ENCODE assay signal across 8 cellular contexts in the genomic region with DNA sequence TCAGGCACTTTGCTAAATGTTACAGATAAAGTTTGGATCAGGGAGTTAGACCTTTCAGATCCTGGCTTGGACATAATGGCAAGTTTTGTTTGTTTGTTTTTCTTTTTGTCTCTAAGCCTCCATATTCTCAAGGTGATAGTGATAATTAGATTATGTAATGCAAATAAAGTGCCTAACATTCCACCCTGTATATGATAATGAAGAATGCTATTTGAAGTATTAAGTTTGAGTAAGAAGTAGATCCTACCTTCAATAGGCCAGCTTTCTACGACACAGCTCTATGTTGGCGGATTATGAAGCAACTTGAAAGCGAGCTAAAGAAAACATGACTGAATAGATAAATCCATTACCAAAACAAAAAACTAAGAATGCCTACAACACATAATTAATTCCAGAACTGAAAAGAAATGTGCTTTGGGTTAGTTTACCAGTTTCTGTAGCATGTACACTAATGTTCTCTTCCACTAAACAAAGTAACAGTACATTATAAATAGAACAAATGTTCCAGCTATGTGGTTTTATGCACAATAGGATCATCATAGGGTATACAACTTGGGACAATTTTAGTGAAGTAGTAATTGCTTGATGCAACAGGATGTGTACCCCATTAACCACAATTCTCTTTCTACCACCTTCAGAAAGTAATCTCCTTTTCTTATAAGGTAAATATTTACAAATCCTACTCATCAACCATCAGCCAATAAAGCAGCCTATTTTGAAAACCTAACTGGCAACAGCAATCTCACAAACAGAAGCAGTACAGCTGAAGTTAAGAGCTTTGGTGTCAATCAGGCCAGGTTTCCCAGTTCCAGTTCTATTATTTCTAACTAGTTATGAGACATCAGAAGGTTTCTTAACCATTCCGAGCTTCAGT. TPM values are rescaled to one million over a fixed set of nuclear protein-coding genes. Genes with fewer than 3 reads are reported as not detected.
A peak's percentile ranks its signal among the peaks of the same experiment; 100 is the strongest.
DNase-seq lines count a peak whose midpoint lies in the region; ATAC-seq and TF ChIP-seq lines count a peak whose summit lies in the region.

No MANE protein-coding gene starts in this region.

- H3K27me3 ChIP-seq in CD4-positive, alpha-beta T cell (ENCODE audit: control insufficient read depth, insufficient read depth, low read length), result no peaks in the 10 kb centered on the region
- H3K27me3 ChIP-seq in dorsolateral prefrontal cortex, result no peaks in the 10 kb centered on the region

- H3K27ac Mint-ChIP-seq in CD4-positive, alpha-beta T cell, result peak overlapping the region; percentile 91
- H3K27ac Mint-ChIP-seq in natural killer cell treated with Interleukin-12 subunit alpha and Interleukin-12 subunit beta and Interleukin-15 and Interleukin-18, amount 100 ng/mL, for 72 hours, result peak overlapping the region in 1 of 2 donors; percentile 94

- CTCF ChIA-PET in CD4-positive, alpha-beta T cell (lab: Charles Lee), result interaction anchor here (0.7 to 0.9 kb wide), 2 partner anchors 9 to 136 kb away, joined by 3 read pairs; no protein-coding TSS in a partner anchor

- H3K36me3 Mint-ChIP-seq in CD4-positive, alpha-beta T cell (ENCODE audit: low read depth), result peaks cover 52% of the 10 kb centered on the region
- H3K36me3 Mint-ChIP-seq in natural killer cell treated with Interleukin-12 subunit alpha and Interleukin-12 subunit beta and Interleukin-15 and Interleukin-18, amount 100 ng/mL, for 72 hours, result peaks cover 21% of the 10 kb centered on the region

- TF ChIP-seq CTCF in CD4-positive, alpha-beta T cell (IDR thresholded peaks at IDR 0.05), result no peak
- TF ChIP-seq CTCF in dorsolateral prefrontal cortex (IDR thresholded peaks at IDR 0.05 in 54 of 56, conservative IDR thresholded peaks at IDR 0.05 in 2 of 56; ENCODE audit: low read depth in 1 of 56, partially characterized antibody in 56 of 56), result no peak

- peak overlapping the region in 58 of 59 donors; percentile 61 to 99 (median 91) for H3K4me3 ChIP-seq in dorsolateral prefrontal cortex

- H3K27me3 Mint-ChIP-seq in CD4-positive, alpha-beta T cell, result peaks cover 3% of the 10 kb centered on the region
- peaks cover 8 to 9% of the 10 kb centered on the region in 2 donors for H3K27me3 Mint-ChIP-seq in natural killer cell treated with Interleukin-12 subunit alpha and Interleukin-12 subunit beta and Interleukin-15 and Interleukin-18, amount 100 ng/mL, for 72 hours

- H3K4me1 Mint-ChIP-seq in CD4-positive, alpha-beta T cell (ENCODE audit: low read depth), result peaks cover 61% of the 10 kb centered on the region
- H3K4me1 Mint-ChIP-seq in natural killer cell treated with Interleukin-12 subunit alpha and Interleukin-12 subunit beta and Interleukin-15 and Interleukin-18, amount 100 ng/mL, for 72 hours (ENCODE audit: low read depth in 2 of 2), result peaks cover 10 to 21% of the 10 kb centered on the region in 2 donors

- H3K4me3 Mint-ChIP-seq in CD4-positive, alpha-beta T cell, result peak overlapping the region; percentile 97
- H3K4me3 Mint-ChIP-seq in natural killer cell treated with Interleukin-12 subunit alpha and Interleukin-12 subunit beta and Interleukin-15 and Interleukin-18, amount 100 ng/mL, for 72 hours, result peak overlapping the region; percentile 96

- peaks cover 5% of the 10 kb centered on the region for H3K9me3 Mint-ChIP-seq in CD4-positive, alpha-beta T cell
- H3K9me3 Mint-ChIP-seq in natural killer cell treated with Interleukin-12 subunit alpha and Interleukin-12 subunit beta and Interleukin-15 and Interleukin-18, amount 100 ng/mL, for 72 hours, result no peaks in the 10 kb centered on the region

- intact Hi-C loops in CD4-positive, alpha-beta T cell (cut with DNase I, micrococcal nuclease), result loop anchor here in 1 of 2 experiments (10.0 kb wide), 2 partner anchors 383 to 407 kb away; partner anchors contain the start of genes SDHAF3 and SLC25A13
- intact Hi-C loops in dorsolateral prefrontal cortex (cut with DNase I), result no loop called here

- peaks cover 2% of the 10 kb centered on the region for H3K9me3 ChIP-seq in CD4-positive, alpha-beta T cell (ENCODE audit: control insufficient read depth, low read length)

- POLR2A ChIA-PET in CD4-positive, alpha-beta T cell (lab: Charles Lee), result no interaction called here

- no peak overlapping the region for H3K27ac ChIP-seq in CD4-positive, alpha-beta T cell (ENCODE audit: low read depth, low read length)
- H3K27ac ChIP-seq in dorsolateral prefrontal cortex, result no peak overlapping the region

- no peak for DNase-seq in CD4-positive, alpha-beta T cell
- DNase-seq in M059J (ENCODE audit: low read depth) (peak; percentile 19), dorsolateral prefrontal cortex (no peak), DMS114 treated with DMSO at 0.1 percent for 48 hours (lab: John Stamatoyannopoulos, UW; ENCODE audit: unreplicated experiment) (no peak), KG1 (lab: John Stamatoyannopoulos, UW) (no peak)
- no peak for DNase-seq in natural killer cell treated with Interleukin-12 subunit alpha and Interleukin-12 subunit beta and Interleukin-15 and Interleukin-18, amount 100 ng/mL, for 72 hours (ENCODE audit: low spot score)

- ATAC-seq in CD4-positive, alpha-beta T cell (ENCODE audit: poor library complexity), result no peak
- no peak for ATAC-seq in natural killer cell treated with Interleukin-12 subunit alpha and Interleukin-12 subunit beta and Interleukin-15 and Interleukin-18, amount 100 ng/mL, for 72 hours
- ATAC-seq in GM21390 (IDR thresholded peaks at IDR 0.05; ENCODE audit: unreplicated experiment) (no peak), GM21447 (IDR thresholded peaks at IDR 0.05; ENCODE audit: unreplicated experiment) (no peak)

RNA-seq across cellular contexts. Expression of gene SEM1, which starts 1.5 kb away (rescaled TPM):
- 10 to 100 TPM; 17.4 to 18.2 TPM for total RNA-seq in CD4-positive, alpha-beta T cell
- total RNA-seq in M059J (2014; rRNA removed; shearing (Covaris generic)), result 120 and 175 TPM in 2 replicates
- 10 to 100 TPM; 29.3 to 77.1 (median 44.6) TPM for total RNA-seq in dorsolateral prefrontal cortex
- 10 to 100 TPM; 35.5 to 83.5 TPM for total RNA-seq in natural killer cell treated with Interleukin-12 subunit alpha and Interleukin-12 subunit beta and Interleukin-15 and Interleukin-18, amount 100 ng/mL, for 72 hours
